ENCODE assay signal across 8 cellular contexts in the genomic region with DNA sequence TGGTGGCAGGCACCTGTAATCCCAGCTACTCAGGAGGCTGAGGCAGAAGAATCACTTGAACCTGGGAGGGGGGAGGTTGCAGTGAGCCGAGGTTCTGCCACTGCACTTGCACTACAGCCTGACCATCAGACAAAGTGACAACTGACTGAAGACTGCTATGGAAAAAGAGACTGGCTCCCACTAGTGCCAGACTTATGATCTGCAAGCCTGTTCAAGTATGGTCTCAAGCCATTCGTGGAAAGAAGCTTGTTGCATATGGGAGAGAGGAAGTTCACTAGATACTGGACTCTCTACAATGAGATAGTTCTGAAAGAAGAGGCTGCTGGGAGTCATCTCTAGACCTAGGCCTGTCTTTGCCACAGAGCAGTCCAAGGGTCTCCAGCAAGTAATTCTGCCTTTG. TPM values are rescaled to one million over a fixed set of nuclear protein-coding genes. Genes with fewer than 3 reads are reported as not detected.
A peak's percentile ranks its signal among the peaks of the same experiment; 100 is the strongest.
DNase-seq lines count a peak whose midpoint lies in the region; ATAC-seq and TF ChIP-seq lines count a peak whose summit lies in the region.

No MANE protein-coding gene starts in this region.

- no peak overlapping the region for H3K9ac ChIP-seq in IMR-90 (ENCODE audit: low read depth, low read length)

- H4K8ac ChIP-seq in IMR-90 (ENCODE audit: low read depth in 2 of 2, low read length in 2 of 2) = no peak overlapping the region

- H2BK5ac ChIP-seq in IMR-90 (ENCODE audit: low read depth, low read length, poor library complexity, severe bottlenecking) = no peak overlapping the region

- H3K4me1 Mint-ChIP-seq in T-helper 2 cell treated with Interferon-gamma antibody and Interleukin-4, amounts not matched to agents 5 μg/mL and 100 μg/mL, for 36 hours (ENCODE audit: low read depth) = peaks cover 30% of the 10 kb centered on the region
- peaks cover 28% of the 10 kb centered on the region for H3K4me1 Mint-ChIP-seq in stimulated activated memory B cell treated with anti-CD40 and anti-IgM and Interleukin-4, amounts not matched to agents 10 μg/mL and 1 μg/mL and 100 μg/mL, for 72 hours

- H3K36me3 ChIP-seq in IMR-90 (ENCODE audit: control insufficient read depth, insufficient read depth, low read length) = peaks cover 10% of the 10 kb centered on the region

- CTCF ChIA-PET in IMR-90 (lab: Yijun Ruan, JAX) = interaction anchor here (0.6 to 1.6 kb wide), 4 partner anchors 12 to 67 kb away, joined by 3 to 5 read pairs (median 4); no protein-coding TSS in a partner anchor

- 44% methylated on average over 1 of the region's 2 CpGs; no CpG with 5 or more reads in 1 of the 2 experiments for WGBS in IMR-90 (ENCODE audit: extremely low coverage in 2 of 2, insufficient read length in 1 of 2), 2 experiments

- H3K27me3 ChIP-seq in IMR-90 (ENCODE audit: control insufficient read depth, insufficient read depth, low read length) = no peaks in the 10 kb centered on the region

- no peak overlapping the region for H3K4me3 ChIP-seq in IMR-90 (ENCODE audit: insufficient read depth, low read depth, low read length)

- no peak overlapping the region for H3K27ac ChIP-seq in IMR-90 (ENCODE audit: insufficient read depth, low read length)

- peak overlapping the region; percentile 66 for H3K4me3 Mint-ChIP-seq in T-helper 2 cell treated with Interferon-gamma antibody and Interleukin-4, amounts not matched to agents 5 μg/mL and 100 μg/mL, for 36 hours
- no peak overlapping the region for H3K4me3 Mint-ChIP-seq in stimulated activated memory B cell treated with anti-CD40 and anti-IgM and Interleukin-4, amounts not matched to agents 10 μg/mL and 1 μg/mL and 100 μg/mL, for 72 hours

- H3K4me1 ChIP-seq in IMR-90 (ENCODE audit: control insufficient read depth, insufficient read depth, low read length) = no peaks in the 10 kb centered on the region

- no peak overlapping the region for H2AK5ac ChIP-seq in IMR-90 (ENCODE audit: low read depth, low read length)

- H2AK9ac ChIP-seq in IMR-90 (replicated peaks; ENCODE audit: low read depth, low read length, poor library complexity) = no peak overlapping the region

- TF ChIP-seq CTCF in IMR-90 (conservative IDR thresholded peaks at IDR 0.05; ENCODE audit: low read depth, low read length) = peak; percentile 19; the same call in 1 of the 2 replicates

- H3K36me3 Mint-ChIP-seq in T-helper 2 cell treated with Interferon-gamma antibody and Interleukin-4, amounts not matched to agents 5 μg/mL and 100 μg/mL, for 36 hours (ENCODE audit: low read depth) = peaks cover 45% of the 10 kb centered on the region
- H3K36me3 Mint-ChIP-seq in stimulated activated memory B cell treated with anti-CD40 and anti-IgM and Interleukin-4, amounts not matched to agents 10 μg/mL and 1 μg/mL and 100 μg/mL, for 72 hours = peaks cover 69% of the 10 kb centered on the region

- DNase-seq in SIG-M5 treated with dmso at 0.1 percent for 504 hours (lab: John Stamatoyannopoulos, UW; ENCODE audit: unreplicated experiment) (peak; percentile 76), SIG-M5 (lab: John Stamatoyannopoulos, UW) (no peak), IMR-90 (peak; percentile 16), Right ventricle myocardium superior (no peak)
- peak; percentile 14 for DNase-seq in T-helper 2 cell treated with Interferon-gamma antibody and Interleukin-4, amounts not matched to agents 5 μg/mL and 100 μg/mL, for 36 hours (ENCODE audit: low spot score)

- no peak overlapping the region for H3K18ac ChIP-seq in IMR-90 (ENCODE audit: low read depth, low read length)

- peaks cover 3 to 5% of the 10 kb centered on the region in 2 experiments; a peak in 1 of 4 replicates for H3K79me1 ChIP-seq in IMR-90 (ENCODE audit: low read depth in 1 of 2, low read length in 2 of 2)

- no peak overlapping the region for H2BK20ac ChIP-seq in IMR-90 (ENCODE audit: low read depth, low read length)

- dilution Hi-C loops in IMR-90 (cut with HindIII; ENCODE audit: low sequenced_read_pairs, unreplicated experiment) = no loop called here

- no peak overlapping the region for H2BK15ac ChIP-seq in IMR-90 (ENCODE audit: low read depth, low read length)

- H2AFZ ChIP-seq in IMR-90 (replicated peaks; ENCODE audit: low read length, poor library complexity) = no peak overlapping the region

- in situ Hi-C loops in IMR-90 (cut with MboI; ENCODE audit: low sequenced_read_pairs) = no loop called here

- no peaks in the 10 kb centered on the region for H3K9me3 Mint-ChIP-seq in T-helper 2 cell treated with Interferon-gamma antibody and Interleukin-4, amounts not matched to agents 5 μg/mL and 100 μg/mL, for 36 hours
- H3K9me3 Mint-ChIP-seq in stimulated activated memory B cell treated with anti-CD40 and anti-IgM and Interleukin-4, amounts not matched to agents 10 μg/mL and 1 μg/mL and 100 μg/mL, for 72 hours = no peaks in the 10 kb centered on the region

- no TSS peak for BruUV-seq in IMR-90 (replicated peaks; lab: Mats Ljungman, UMichigan)

- H3K23ac ChIP-seq in IMR-90 (ENCODE audit: low read depth, low read length) = no peak overlapping the region

- no peaks in the 10 kb centered on the region for H3K9me3 ChIP-seq in IMR-90 (ENCODE audit: control insufficient read depth, insufficient read depth, low read length)

- H3K9me1 ChIP-seq in IMR-90 (ENCODE audit: insufficient read depth, low read length) = no peaks in the 10 kb centered on the region

- POLR2A ChIA-PET in IMR-90 (lab: Charles Lee; ENCODE audit: unreplicated experiment) = no interaction called here

- H3K56ac ChIP-seq in IMR-90 (ENCODE audit: extremely low read depth, insufficient read depth, low read length) = no peak overlapping the region

- H3K4ac ChIP-seq in IMR-90 (ENCODE audit: low read depth, low read length) = no peak overlapping the region

- H2BK120ac ChIP-seq in IMR-90 (ENCODE audit: low read depth, low read length) = no peak overlapping the region

- ATAC-seq in GM21360 (IDR thresholded peaks at IDR 0.05; ENCODE audit: unreplicated experiment) (peak; percentile 64), IMR-90 (ENCODE audit: low read depth) (peak; percentile 66), Right ventricle myocardium superior (ENCODE audit: poor library complexity) (peak; percentile 71), HG02588 (IDR thresholded peaks at IDR 0.05; ENCODE audit: unreplicated experiment) (no peak)
- peak; percentile 54 for ATAC-seq in stimulated activated memory B cell treated with anti-CD40 and anti-IgM and Interleukin-4, amounts not matched to agents 10 μg/mL and 1 μg/mL and 100 μg/mL, for 72 hours

- no peak overlapping the region for H3K14ac ChIP-seq in IMR-90 (replicated peaks; ENCODE audit: low read depth, low read length)

- H4K20me1 ChIP-seq in IMR-90 (ENCODE audit: insufficient read depth, low read length) = no peaks in the 10 kb centered on the region

- H3K27ac Mint-ChIP-seq in T-helper 2 cell treated with Interferon-gamma antibody and Interleukin-4, amounts not matched to agents 5 μg/mL and 100 μg/mL, for 36 hours = peak overlapping the region; percentile 76
- H3K27ac Mint-ChIP-seq in stimulated activated memory B cell treated with anti-CD40 and anti-IgM and Interleukin-4, amounts not matched to agents 10 μg/mL and 1 μg/mL and 100 μg/mL, for 72 hours = peak overlapping the region; percentile 33

- H4K5ac ChIP-seq in IMR-90 (ENCODE audit: low read depth, low read length) = no peak overlapping the region

- no peak for TF ChIP-seq POLR2A in IMR-90 (IDR thresholded peaks at IDR 0.05; ENCODE audit: low read depth, low read length)

- no peak overlapping the region for H4K91ac ChIP-seq in IMR-90 (ENCODE audit: insufficient read depth, low read depth, low read length)

- no peak for TF ChIP-seq RAD21 in IMR-90 (IDR thresholded peaks at IDR 0.05; ENCODE audit: low read length)

- intact Hi-C loops in IMR-90 (cut with micrococcal nuclease) = no loop called here
- intact Hi-C loops in Right ventricle myocardium superior (cut with DNase I) = no loop called here

- H3K4me2 ChIP-seq in IMR-90 (ENCODE audit: low read depth, low read length) = no peak overlapping the region

- H3K27me3 Mint-ChIP-seq in T-helper 2 cell treated with Interferon-gamma antibody and Interleukin-4, amounts not matched to agents 5 μg/mL and 100 μg/mL, for 36 hours (ENCODE audit: low read depth) = no peaks in the 10 kb centered on the region
- no peaks in the 10 kb centered on the region for H3K27me3 Mint-ChIP-seq in stimulated activated memory B cell treated with anti-CD40 and anti-IgM and Interleukin-4, amounts not matched to agents 10 μg/mL and 1 μg/mL and 100 μg/mL, for 72 hours

TF ChIP-seq in IMR-90, 13 proteins besides CTCF, POLR2A, EP300 and RAD21 (continues in another document):
- TF ChIP-seq MAZ (IDR thresholded peaks at IDR 0.05; ENCODE audit: borderline replicate concordance, low read depth, low read length) (no peak), RFX5 (IDR thresholded peaks at IDR 0.05; ENCODE audit: low read depth, low read length) (no peak), RCOR1 (IDR thresholded peaks at IDR 0.05; ENCODE audit: insufficient replicate concordance, low read length) (no peak), NFE2L2 (IDR thresholded peaks at IDR 0.05; ENCODE audit: low read depth, low read length) (no peak), MXI1 (IDR thresholded peaks at IDR 0.05; ENCODE audit: borderline replicate concordance, low read depth, low read length) (no peak), CEBPB (IDR thresholded peaks at IDR 0.05; ENCODE audit: low read depth, low read length) (no peak), FOS (IDR thresholded peaks at IDR 0.05; ENCODE audit: low read depth, low read length) (no peak), BHLHE40 (IDR thresholded peaks at IDR 0.05; ENCODE audit: low read depth, low read length) (no peak), CHD1 (IDR thresholded peaks at IDR 0.05; ENCODE audit: low read depth, low read length) (no peak), MAFK (IDR thresholded peaks at IDR 0.05; ENCODE audit: low read depth, low read length) (no peak), SMC3 (IDR thresholded peaks at IDR 0.05; ENCODE audit: low read depth, low read length) (no peak)
- TF ChIP-seq, protein P1, sequence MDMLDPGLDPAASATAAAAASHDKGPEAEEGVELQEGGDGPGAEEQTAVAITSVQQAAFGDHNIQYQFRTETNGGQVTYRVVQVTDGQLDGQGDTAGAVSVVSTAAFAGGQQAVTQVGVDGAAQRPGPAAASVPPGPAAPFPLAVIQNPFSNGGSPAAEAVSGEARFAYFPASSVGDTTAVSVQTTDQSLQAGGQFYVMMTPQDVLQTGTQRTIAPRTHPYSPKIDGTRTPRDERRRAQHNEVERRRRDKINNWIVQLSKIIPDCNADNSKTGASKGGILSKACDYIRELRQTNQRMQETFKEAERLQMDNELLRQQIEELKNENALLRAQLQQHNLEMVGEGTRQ (IDR thresholded peaks at IDR 0.05; ENCODE audit: low read depth, low read length) = no peak

RNA-seq across cellular contexts. Expression of a gene that starts 26.7 kb away (rescaled TPM):
- total RNA-seq in IMR-90 (2012; rRNA removed) = 26.7 and 29.7 TPM in 2 replicates
- 7.4 and 7.7 TPM in 2 replicates for polyA plus RNA-seq in IMR-90 (2012; rRNA removed)
- 1.6 and 4.1 TPM in 2 replicates for polyA plus RNA-seq in IMR-90 (2012; cell fraction: cytosol; rRNA removed)
- polyA plus RNA-seq in IMR-90 (2012; cell fraction: nucleus; rRNA removed; ENCODE audit: low replicate concordance) = 4.6 and 23.1 TPM in 2 replicates
- total RNA-seq in Right ventricle myocardium superior = 22.6 TPM

RNA-seq across cellular contexts. Expression of a gene that starts 36.8 kb away (rescaled TPM):
- 11.1 and 19.2 TPM in 2 replicates for total RNA-seq in IMR-90 (2012; rRNA removed)
- 4.1 and 5.0 TPM in 2 replicates for polyA plus RNA-seq in IMR-90 (2012; rRNA removed)
- 0.32 and 0.50 TPM in 2 replicates for polyA plus RNA-seq in IMR-90 (2012; cell fraction: cytosol; rRNA removed)
- polyA plus RNA-seq in IMR-90 (2012; cell fraction: nucleus; rRNA removed; ENCODE audit: low replicate concordance) = 1.4 and 8.3 TPM in 2 replicates
- 13.8 TPM for total RNA-seq in Right ventricle myocardium superior

Comparison
In these comparisons a context has a peak if more than half of its experiments do, and no peak if none do; other contexts are left out.
1. DNase-seq: peak in SIG-M5 treated with dmso at 0.1 percent for 504 hours (single experiment), IMR-90 (single experiment) and T-helper 2 cell treated with Interferon-gamma antibody and Interleukin-4, amounts not matched to agents 5 μg/mL and 100 μg/mL, for 36 hours (single experiment); none in SIG-M5 (single experiment) and Right ventricle myocardium superior (single experiment).